In the genomic region with DNA sequence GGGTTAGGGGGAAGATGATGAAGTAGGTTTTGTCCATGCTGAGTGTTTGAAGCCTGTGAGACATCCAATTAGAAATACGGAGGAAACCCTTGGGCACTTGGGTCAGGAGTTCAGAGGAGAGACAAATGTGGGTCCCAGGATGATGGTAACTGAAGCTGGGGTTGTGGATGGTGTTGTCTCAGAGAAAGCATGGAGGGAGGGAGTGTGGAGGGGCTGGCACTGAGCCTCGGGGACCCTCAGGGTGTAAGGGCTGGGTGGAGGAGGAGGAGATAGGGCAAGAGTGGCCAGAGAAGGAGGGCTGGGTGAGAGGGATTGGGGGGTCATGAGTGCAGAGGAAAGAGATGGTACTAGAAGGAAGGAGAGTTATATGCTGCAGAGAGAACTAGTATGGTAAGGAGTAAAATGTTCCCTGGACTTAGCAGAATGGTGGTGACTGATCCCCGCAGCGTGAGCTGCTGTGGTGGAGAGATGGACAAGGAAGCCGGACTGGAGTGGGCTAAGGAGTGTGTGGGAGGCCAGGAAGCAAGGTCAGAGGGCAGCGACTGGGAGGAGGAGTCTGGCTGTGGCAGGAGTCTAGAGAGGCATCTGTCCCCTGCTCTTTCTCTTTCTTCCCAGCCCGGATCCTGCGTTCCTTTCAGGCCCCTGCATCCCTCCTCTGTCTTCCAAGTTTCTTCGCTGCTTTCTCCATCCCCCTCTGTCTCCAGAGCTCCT, we compare ENCODE assay signal across 16 cellular contexts. TPM values are rescaled to one million over a fixed set of nuclear protein-coding genes. Genes with fewer than 3 reads are reported as not detected.
DNase-seq lines count a peak whose midpoint lies in the region; ATAC-seq and TF ChIP-seq lines count a peak whose summit lies in the region.
"Had no signal": no experiment of that assay in that cellular context is flagged by ENCODE, and none has a peak within 500 bp of the region (broad histone marks: within the 10 kb centered on the region; RNA-seq: fewer than 3 reads in every experiment).

No MANE protein-coding gene starts in this region.

- no peak overlapping the region for H3K4me3 ChIP-seq in gastroesophageal sphincter
- H3K4me3 ChIP-seq in uterus, result no peak overlapping the region
- H3K4me3 ChIP-seq: A549, MG63 had no signal

- peaks cover 11% of the 10 kb centered on the region for H3K36me3 Mint-ChIP-seq in osteocyte (ENCODE audit: unreplicated experiment)

- H3K27ac ChIP-seq in gastroesophageal sphincter (peak overlapping the region in 3 of 4 donors; percentile 42 to 94 (median 66)), uterus (peak overlapping the region; percentile 96 to 98)

- H3K27me3 ChIP-seq in gastroesophageal sphincter (peaks cover 16% of the 10 kb centered on the region), uterus (no peaks in the 10 kb centered on the region)
- H3K27me3 ChIP-seq: MG63 had no signal

- peak overlapping the region; percentile 51 for H3K4me3 Mint-ChIP-seq in osteocyte (ENCODE audit: unreplicated experiment)

- TF ChIP-seq EP300 in gastroesophageal sphincter (IDR thresholded peaks at IDR 0.05), result no peak

- intact Hi-C loops in cardiac septum (cut with DNase I), result no loop called here
- intact Hi-C loops in Right ventricle myocardium inferior (cut with DNase I), result no loop called here
- intact Hi-C loops in uterus (cut with DNase I; ENCODE audit: low total_unique reads), result no loop called here

- 38 to 62% methylated on average over 7 to 9 of the region's 9 CpGs for WGBS in gastroesophageal sphincter (ENCODE audit: low coverage in 1 of 2), 2 donors

- H3K27me3 Mint-ChIP-seq in osteocyte (ENCODE audit: unreplicated experiment), result no peaks in the 10 kb centered on the region

- H3K9me3 ChIP-seq in gastroesophageal sphincter, result no peaks in the 10 kb centered on the region
- H3K9me3 ChIP-seq in uterus, result no peaks in the 10 kb centered on the region
- H3K9me3 ChIP-seq: A549, MG63 had no signal

- H3K36me3 ChIP-seq in gastroesophageal sphincter (no peaks in the 10 kb centered on the region), uterus (no peaks in the 10 kb centered on the region)

- peaks cover 5 to 86% (median 29%) of the 10 kb centered on the region in 3 donors for H3K4me1 ChIP-seq in gastroesophageal sphincter
- peaks cover 22 to 42% of the 10 kb centered on the region in 2 donors for H3K4me1 ChIP-seq in uterus

- peaks cover 87% of the 10 kb centered on the region for H3K4me1 Mint-ChIP-seq in osteocyte (ENCODE audit: unreplicated experiment)

- H3K27ac Mint-ChIP-seq in osteocyte (ENCODE audit: unreplicated experiment), result peak overlapping the region; percentile 100

- no peaks in the 10 kb centered on the region for H3K9me3 Mint-ChIP-seq in osteocyte (ENCODE audit: unreplicated experiment)

- DNase-seq in cardiac septum (ENCODE audit: low spot score) (peak; percentile 72), Right ventricle myocardium inferior (ENCODE audit: missing footprints) (no peak), osteocyte (ENCODE audit: extremely low spot score, unreplicated experiment) (no peak), uterus (peak; percentile 62 to 78), SKM-1 treated with dmso at 0.1 percent for 144 hours (lab: John Stamatoyannopoulos, UW; ENCODE audit: unreplicated experiment) (no peak), HUDEP-2 (lab: John Stamatoyannopoulos, UW; ENCODE audit: unreplicated experiment in 76 of 76) (no peak), DMS153 treated with DMSO at 0.1 percent for 48 hours (lab: John Stamatoyannopoulos, UW; ENCODE audit: unreplicated experiment) (no peak)
- DNase-seq: activated CD8-positive, alpha-beta memory T cell treated with anti-CD3 and anti-CD28 coated beads, Interleukin-2, amount 50 U/mL, for 4 hours; amniotic stem cell; DMS153; MG63; NCI-H2227 treated with DMSO at 0.1 percent for 48 hours; nucleus accumbens; substantia nigra had no signal

- ATAC-seq in Right ventricle myocardium inferior (no peak), gastroesophageal sphincter (no peak)
- ATAC-seq: A549 had no signal

- TF ChIP-seq POLR2A in gastroesophageal sphincter (IDR thresholded peaks at IDR 0.05) (no peak), uterus (IDR thresholded peaks at IDR 0.05) (no peak)

- no peak for TF ChIP-seq CTCF in gastroesophageal sphincter (IDR thresholded peaks at IDR 0.05)
- TF ChIP-seq CTCF in osteocyte (IDR thresholded peaks at IDR 0.05), result no peak
- no peak for TF ChIP-seq CTCF in uterus (IDR thresholded peaks at IDR 0.05)

RNA-seq across cellular contexts. Expression of a gene that starts 3.8 kb away (rescaled TPM):
- total RNA-seq in cardiac septum, result 142 TPM
- 28.2 TPM for total RNA-seq in Right ventricle myocardium inferior
- 10 to 100 TPM; 14.6 to 92.9 (median 69.7) TPM for total RNA-seq in gastroesophageal sphincter
- total RNA-seq in osteocyte, result 25,918 and 28,023 TPM in 2 replicates
- total RNA-seq in uterus, result 1,000 to 10,000 TPM in 1 of 4 donors, 100 to 1,000 TPM in 2, 10 to 100 TPM in 1; 59.4 to 4,880 (median 491) TPM

RNA-seq across cellular contexts. Expression of a gene that starts 39.5 kb away (rescaled TPM):
- total RNA-seq in cardiac septum, result 159 TPM
- total RNA-seq in Right ventricle myocardium inferior, result 151 TPM
- total RNA-seq in gastroesophageal sphincter, result 100 to 1,000 TPM in 2 of 4 donors, 10 to 100 TPM in 2; 58.1 to 145 (median 93.4) TPM
- total RNA-seq in osteocyte, result 12.0 and 13.0 TPM in 2 replicates
- 100 to 1,000 TPM in 1 of 4 donors, 10 to 100 TPM in 1, under 1 TPM in 1, not detected in 1; 0.90 to 119 (median 19.6) TPM for total RNA-seq in uterus

RNA-seq across cellular contexts. Expression of a gene that starts 54.8 kb away (rescaled TPM):
- total RNA-seq in cardiac septum, result 46.1 TPM
- total RNA-seq in Right ventricle myocardium inferior, result 38.4 TPM
- total RNA-seq in gastroesophageal sphincter, result 10 to 100 TPM; 23.3 to 38.1 (median 30.8) TPM
- 175 and 176 TPM in 2 replicates for total RNA-seq in osteocyte
- total RNA-seq in uterus, result 10 to 100 TPM in 3 of 4 donors, 1 to 10 TPM in 1; 9.2 to 65.3 (median 20.6) TPM

Comparison
In these comparisons a context has a peak if more than half of its experiments do, and no peak if none do; other contexts are left out.
1. DNase-seq: peak in cardiac septum (single experiment) and uterus (2 of 2); none in Right ventricle myocardium inferior (single experiment), osteocyte (single experiment), SKM-1 treated with dmso at 0.1 percent for 144 hours (single experiment), HUDEP-2 (0 of 76) and DMS153 treated with DMSO at 0.1 percent for 48 hours (single experiment).